Comparison of ENCODE assay signal across 17 cellular contexts in genomic region chr7:129123517-129123872, GRCh38. TPM values are rescaled to one million over a fixed set of nuclear protein-coding genes. Genes with fewer than 3 reads are reported as not detected.
DNase-seq lines count a peak whose midpoint lies in the region; ATAC-seq lines count a peak whose summit lies in the region.
"Had no signal": no experiment of that assay in that cellular context is flagged by ENCODE, and none has a peak within 500 bp of the region (broad histone marks: within the 10 kb centered on the region; RNA-seq: fewer than 3 reads in every experiment).

No MANE protein-coding gene starts in this region.

- ATAC-seq in GM21381 (IDR thresholded peaks at IDR 0.05; ENCODE audit: unreplicated experiment) (peak; percentile 17), HG03060 (IDR thresholded peaks at IDR 0.05; ENCODE audit: low read depth, unreplicated experiment) (peak; percentile 12), memory B cell (ENCODE audit: low read depth) (no peak), left cardiac atrium (no peak), left lobe of liver (no peak)

- DNase-seq in activated CD4-positive, alpha-beta T cell treated with anti-CD3 and anti-CD28 coated beads, Interleukin-2, amount 10 ng/mL, durations not matched to agents 24 days and 14 days: no peak
- no peak for DNase-seq in activated CD4-positive, alpha-beta T cell treated with anti-CD3 and anti-CD28 coated beads for 48 hours
- no peak for DNase-seq in memory B cell (ENCODE audit: low spot score in 2 of 2)
- DNase-seq in left cardiac atrium: no peak
- DNase-seq in left lobe of liver (ENCODE audit: low spot score): no peak
- no peak for DNase-seq in activated CD8-positive, alpha-beta memory T cell treated with anti-CD3 and anti-CD28 coated beads for 24 hours
- DNase-seq: activated CD4-positive, alpha-beta T cell treated with anti-CD3 and anti-CD28 coated beads, Interleukin-2, amount 50 U/mL, for 1 hour; DND-41; effector CD4-positive, alpha-beta T cell; GM23248; left lung; NCI-H187; SIG-M5; trophoblast cell had no signal

- intact Hi-C loops in activated CD4-positive, alpha-beta T cell treated with anti-CD3 and anti-CD28 coated beads, Interleukin-2, amount 10 ng/mL, durations not matched to agents 24 days and 14 days (cut with micrococcal nuclease): loop anchor here (2.0 kb wide), 1 partner anchor 407 kb away; no protein-coding TSS in a partner anchor
- intact Hi-C loops in left cardiac atrium (cut with DNase I): no loop called here

- H3K36me3 Mint-ChIP-seq in activated CD4-positive, alpha-beta T cell treated with anti-CD3 and anti-CD28 coated beads, Interleukin-2, amount 10 ng/mL, durations not matched to agents 24 days and 14 days (ENCODE audit: low read depth): peaks cover 7% of the 10 kb centered on the region
- no peaks in the 10 kb centered on the region for H3K36me3 Mint-ChIP-seq in memory B cell

- H3K27ac Mint-ChIP-seq in activated CD4-positive, alpha-beta T cell treated with anti-CD3 and anti-CD28 coated beads, Interleukin-2, amount 10 ng/mL, durations not matched to agents 24 days and 14 days: peak overlapping the region; percentile 37
- no peak overlapping the region for H3K27ac Mint-ChIP-seq in memory B cell

- peaks cover 11% of the 10 kb centered on the region for H3K27me3 Mint-ChIP-seq in activated CD4-positive, alpha-beta T cell treated with anti-CD3 and anti-CD28 coated beads, Interleukin-2, amount 10 ng/mL, durations not matched to agents 24 days and 14 days
- H3K27me3 Mint-ChIP-seq in memory B cell: no peaks in the 10 kb centered on the region

- no peak overlapping the region for H3K4me3 Mint-ChIP-seq in activated CD4-positive, alpha-beta T cell treated with anti-CD3 and anti-CD28 coated beads, Interleukin-2, amount 10 ng/mL, durations not matched to agents 24 days and 14 days
- peak overlapping the region; percentile 21 for H3K4me3 Mint-ChIP-seq in memory B cell
- H3K4me3 Mint-ChIP-seq: CD4-positive, CD25-positive, alpha-beta regulatory T cell had no signal

- H3K4me1 Mint-ChIP-seq in activated CD4-positive, alpha-beta T cell treated with anti-CD3 and anti-CD28 coated beads, Interleukin-2, amount 10 ng/mL, durations not matched to agents 24 days and 14 days: peaks cover 25% of the 10 kb centered on the region
- peaks cover 19% of the 10 kb centered on the region for H3K4me1 Mint-ChIP-seq in memory B cell

- peaks cover 14% of the 10 kb centered on the region for H3K9me3 Mint-ChIP-seq in activated CD4-positive, alpha-beta T cell treated with anti-CD3 and anti-CD28 coated beads, Interleukin-2, amount 10 ng/mL, durations not matched to agents 24 days and 14 days
- H3K9me3 Mint-ChIP-seq in memory B cell: peaks cover 3% of the 10 kb centered on the region

RNA-seq across cellular contexts. Expression of gene TSPAN33, which starts 21.0 kb away (rescaled TPM):
- 5.4 and 6.2 TPM in 2 replicates for total RNA-seq in activated CD4-positive, alpha-beta T cell treated with anti-CD3 and anti-CD28 coated beads, Interleukin-2, amount 10 ng/mL, durations not matched to agents 24 days and 14 days
- 10 to 100 TPM; 10.9 to 12.3 TPM for total RNA-seq in left cardiac atrium
- total RNA-seq in left lobe of liver: 33.7 TPM

Comparison
In these comparisons a context has a peak if more than half of its experiments do, and no peak if none do; other contexts are left out.
1. ATAC-seq: peak in GM21381 (single experiment) and HG03060 (single experiment); none in memory B cell (single experiment), left cardiac atrium (0 of 2) and left lobe of liver (single experiment).